ENCODE assay signal across 1 cellular context in genomic region chr15:90080818-90081382, GRCh38.
TF ChIP-seq lines count a peak whose summit lies in the region.

No MANE protein-coding gene starts in this region.

TF ChIP-seq in H1, 55 proteins besides CTCF, POLR2A, EP300 and RAD21:
- TF ChIP-seq JUND (IDR thresholded peaks at IDR 0.05; ENCODE audit: low read length) (no peak), HDAC6 (IDR thresholded peaks at IDR 0.05; ENCODE audit: low read depth, low read length) (no peak), NRF1 (IDR thresholded peaks at IDR 0.05; ENCODE audit: low read depth, low read length) (no peak), TBP (IDR thresholded peaks at IDR 0.05; ENCODE audit: low read depth, low read length) (no peak), CTBP2 (IDR thresholded peaks at IDR 0.05; ENCODE audit: borderline replicate concordance, insufficient read depth, insufficient read length, low read length) (no peak)
- TF ChIP-seq, protein P1, sequence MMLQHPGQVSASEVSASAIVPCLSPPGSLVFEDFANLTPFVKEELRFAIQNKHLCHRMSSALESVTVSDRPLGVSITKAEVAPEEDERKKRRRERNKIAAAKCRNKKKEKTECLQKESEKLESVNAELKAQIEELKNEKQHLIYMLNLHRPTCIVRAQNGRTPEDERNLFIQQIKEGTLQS (IDR thresholded peaks at IDR 0.05; ENCODE audit: insufficient read depth, low read depth, low read length): no peak
TF ChIP-seq in H1: peak in this region for 0.
